In the genomic region with DNA sequence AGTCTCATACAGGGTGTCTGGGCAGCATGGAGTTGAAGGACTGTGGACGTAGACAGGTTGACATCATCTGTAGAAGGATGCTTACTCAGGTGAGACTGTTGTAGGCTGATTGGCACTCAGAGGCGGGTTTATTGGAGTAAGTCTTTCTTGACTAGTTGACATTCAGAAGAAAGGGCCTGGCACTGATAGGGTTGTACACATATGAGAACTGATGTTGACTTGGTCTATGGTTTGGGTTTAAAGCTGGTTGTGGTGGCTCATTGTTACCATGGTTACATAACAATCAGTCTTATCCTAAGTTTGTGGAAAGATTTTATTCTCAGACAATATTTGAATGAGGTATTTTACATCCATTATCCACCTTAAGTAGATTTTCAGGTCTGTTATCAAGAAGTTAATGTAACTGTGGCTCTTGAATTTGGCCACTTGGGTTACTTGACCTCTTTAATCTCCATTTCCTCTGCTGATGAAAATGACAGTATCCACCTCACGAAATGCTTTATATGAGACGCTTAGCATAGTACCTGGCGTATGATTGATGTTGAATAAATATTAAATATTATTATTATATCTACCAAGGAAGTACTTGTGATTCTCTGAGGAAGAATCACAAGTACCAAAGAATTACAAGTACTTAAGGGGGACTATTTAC, we compare ENCODE assay signal across 1 cellular context.
TF ChIP-seq lines count a peak whose summit lies in the region.

No MANE protein-coding gene starts in this region.

TF ChIP-seq in K562, 482 proteins besides CTCF, POLR2A, EP300 and RAD21:
- peak; percentile 86 for TF ChIP-seq RFX1 (IDR thresholded peaks at IDR 0.05)
- TF ChIP-seq, protein P1, sequence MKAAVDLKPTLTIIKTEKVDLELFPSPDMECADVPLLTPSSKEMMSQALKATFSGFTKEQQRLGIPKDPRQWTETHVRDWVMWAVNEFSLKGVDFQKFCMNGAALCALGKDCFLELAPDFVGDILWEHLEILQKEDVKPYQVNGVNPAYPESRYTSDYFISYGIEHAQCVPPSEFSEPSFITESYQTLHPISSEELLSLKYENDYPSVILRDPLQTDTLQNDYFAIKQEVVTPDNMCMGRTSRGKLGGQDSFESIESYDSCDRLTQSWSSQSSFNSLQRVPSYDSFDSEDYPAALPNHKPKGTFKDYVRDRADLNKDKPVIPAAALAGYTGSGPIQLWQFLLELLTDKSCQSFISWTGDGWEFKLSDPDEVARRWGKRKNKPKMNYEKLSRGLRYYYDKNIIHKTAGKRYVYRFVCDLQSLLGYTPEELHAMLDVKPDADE (conservative IDR thresholded peaks at IDR 0.05; ENCODE audit: control insufficient read depth, low read depth, low read length): no peak
